ENCODE assay signal across 8 cellular contexts in the genomic region with DNA sequence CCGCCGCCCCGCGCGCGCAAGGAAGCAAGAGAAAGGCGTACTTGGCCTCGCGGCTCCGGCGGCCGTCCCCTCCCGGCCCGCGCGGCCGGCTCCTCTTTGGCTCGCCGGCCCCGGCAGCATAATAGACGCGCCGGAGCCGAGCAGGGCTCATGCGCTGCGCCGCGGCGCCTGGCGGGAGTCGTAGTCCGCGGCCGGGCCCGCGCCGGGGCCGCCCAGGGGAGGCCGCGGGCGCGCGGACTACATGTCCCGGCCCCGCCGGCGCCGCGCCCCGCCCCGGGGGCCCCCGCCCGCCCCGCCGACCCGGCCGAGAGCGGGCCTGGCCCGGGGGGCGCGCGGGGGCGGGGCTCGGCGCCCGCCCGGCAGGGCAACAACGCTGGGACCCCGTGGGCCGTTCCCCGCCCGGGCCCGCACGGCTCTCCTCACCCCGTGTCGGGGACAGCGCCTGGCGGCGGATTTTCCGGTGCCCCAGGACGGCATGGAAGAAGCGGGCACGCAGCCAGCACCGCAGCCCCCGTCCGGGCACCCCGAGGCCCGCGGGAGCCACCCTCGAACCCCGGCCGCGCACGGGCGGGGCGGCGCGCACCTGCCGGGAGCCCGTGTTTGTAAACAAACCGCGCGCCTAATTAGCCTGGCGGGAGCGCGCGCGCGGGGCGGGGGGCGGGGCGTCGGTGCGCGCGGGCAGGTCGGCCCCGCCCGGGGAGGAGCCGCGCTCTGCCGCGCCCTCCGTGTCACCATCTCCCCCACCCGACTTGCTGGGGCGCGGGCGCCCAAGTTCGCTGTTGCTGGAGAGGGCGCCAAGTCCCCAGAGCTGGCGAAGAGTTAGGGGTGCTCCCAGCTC. TPM values are rescaled to one million over a fixed set of nuclear protein-coding genes. Genes with fewer than 3 reads are reported as not detected.
DNase-seq lines count a peak whose midpoint lies in the region; ATAC-seq and TF ChIP-seq lines count a peak whose summit lies in the region.

A gene (minus strand): TSS at position 123 of the 838 bp plus-strand sequence. CDS start 14,549 bp downstream, outside the sequence.

- H3K9me3 Mint-ChIP-seq in chondrocyte (ENCODE audit: low read depth): no peaks in the 10 kb centered on the region

- TF ChIP-seq CTCF in AG09319 (IDR thresholded peaks at IDR 0.05; ENCODE audit: low read depth, low read length) (no peak), chondrocyte (IDR thresholded peaks at IDR 0.05) (peak; percentile 8)

- H3K4me3 Mint-ChIP-seq in chondrocyte (ENCODE audit: unreplicated experiment): peak within 1 kb of the TSS; percentile 79

- peaks cover 12% of the 10 kb centered on the region for H3K27me3 Mint-ChIP-seq in chondrocyte (ENCODE audit: low read depth)

- peaks cover 25% of the 10 kb centered on the region for H3K4me1 Mint-ChIP-seq in chondrocyte (ENCODE audit: low read depth)

- peak; percentile 67 for DNase-seq in AG09319 (ENCODE audit: extremely low read depth, low read depth)
- DNase-seq in NCI-H345 (lab: John Stamatoyannopoulos, UW): peak; percentile 93
- DNase-seq in activated CD4-positive, alpha-beta T cell treated with anti-CD3 and anti-CD28 coated beads for 1 hour: peak; percentile 74
- no peak for DNase-seq in chondrocyte (ENCODE audit: low spot score)
- DNase-seq in stimulated activated CD4-positive, alpha-beta T cell treated with anti-CD3 and anti-CD28 coated beads, Interleukin-1b, Interleukin-23, amount 100 ng/mL, for 24 hours (ENCODE audit: low read depth in 4 of 4, low spot score in 1 of 4): peak; percentile 52 to 71 (median 66)

- no peaks in the 10 kb centered on the region for H3K27me3 ChIP-seq in layer of hippocampus (ENCODE audit: control insufficient read depth, insufficient read depth, low read length)

- H3K27ac Mint-ChIP-seq in chondrocyte (ENCODE audit: unreplicated experiment): peak within 1 kb of the TSS; percentile 78

- peak within 1 kb of the TSS; percentile 99 for H3K27ac ChIP-seq in layer of hippocampus (ENCODE audit: low read depth, low read length)

- H3K36me3 Mint-ChIP-seq in chondrocyte (ENCODE audit: low read depth): no peaks in the 10 kb centered on the region

- ATAC-seq in GM18909 (IDR thresholded peaks at IDR 0.05; ENCODE audit: poor library complexity, unreplicated experiment): peak; percentile 79
- ATAC-seq in HG03175 (IDR thresholded peaks at IDR 0.05; ENCODE audit: unreplicated experiment): peak; percentile 77

RNA-seq across cellular contexts. Expression of the gene that starts here (rescaled TPM):
- 48.7 to 59.0 TPM (median 49.0 TPM) in 3 replicates for total RNA-seq in chondrocyte
